ENCODE assay signal across 1 cellular context in genomic region chr11:90222152-90222458, GRCh38.
TF ChIP-seq lines count a peak whose summit lies in the region.

No MANE protein-coding gene starts in this region.

TF ChIP-seq in H1, 55 proteins besides CTCF, POLR2A, EP300 and RAD21 (continued from another document):
- TF ChIP-seq BCL11A (IDR thresholded peaks at IDR 0.05; ENCODE audit: low read depth in 2 of 2, low read length in 2 of 2) (no peak), MAFK (IDR thresholded peaks at IDR 0.05; ENCODE audit: low read depth, low read length) (no peak), NANOG (IDR thresholded peaks at IDR 0.05; ENCODE audit: insufficient read depth, low read depth, low read length, poor library complexity, severe bottlenecking) (no peak), KDM4A (IDR thresholded peaks at IDR 0.05; ENCODE audit: low read depth, low read length, severe bottlenecking) (no peak)
- TF ChIP-seq, protein P1, sequence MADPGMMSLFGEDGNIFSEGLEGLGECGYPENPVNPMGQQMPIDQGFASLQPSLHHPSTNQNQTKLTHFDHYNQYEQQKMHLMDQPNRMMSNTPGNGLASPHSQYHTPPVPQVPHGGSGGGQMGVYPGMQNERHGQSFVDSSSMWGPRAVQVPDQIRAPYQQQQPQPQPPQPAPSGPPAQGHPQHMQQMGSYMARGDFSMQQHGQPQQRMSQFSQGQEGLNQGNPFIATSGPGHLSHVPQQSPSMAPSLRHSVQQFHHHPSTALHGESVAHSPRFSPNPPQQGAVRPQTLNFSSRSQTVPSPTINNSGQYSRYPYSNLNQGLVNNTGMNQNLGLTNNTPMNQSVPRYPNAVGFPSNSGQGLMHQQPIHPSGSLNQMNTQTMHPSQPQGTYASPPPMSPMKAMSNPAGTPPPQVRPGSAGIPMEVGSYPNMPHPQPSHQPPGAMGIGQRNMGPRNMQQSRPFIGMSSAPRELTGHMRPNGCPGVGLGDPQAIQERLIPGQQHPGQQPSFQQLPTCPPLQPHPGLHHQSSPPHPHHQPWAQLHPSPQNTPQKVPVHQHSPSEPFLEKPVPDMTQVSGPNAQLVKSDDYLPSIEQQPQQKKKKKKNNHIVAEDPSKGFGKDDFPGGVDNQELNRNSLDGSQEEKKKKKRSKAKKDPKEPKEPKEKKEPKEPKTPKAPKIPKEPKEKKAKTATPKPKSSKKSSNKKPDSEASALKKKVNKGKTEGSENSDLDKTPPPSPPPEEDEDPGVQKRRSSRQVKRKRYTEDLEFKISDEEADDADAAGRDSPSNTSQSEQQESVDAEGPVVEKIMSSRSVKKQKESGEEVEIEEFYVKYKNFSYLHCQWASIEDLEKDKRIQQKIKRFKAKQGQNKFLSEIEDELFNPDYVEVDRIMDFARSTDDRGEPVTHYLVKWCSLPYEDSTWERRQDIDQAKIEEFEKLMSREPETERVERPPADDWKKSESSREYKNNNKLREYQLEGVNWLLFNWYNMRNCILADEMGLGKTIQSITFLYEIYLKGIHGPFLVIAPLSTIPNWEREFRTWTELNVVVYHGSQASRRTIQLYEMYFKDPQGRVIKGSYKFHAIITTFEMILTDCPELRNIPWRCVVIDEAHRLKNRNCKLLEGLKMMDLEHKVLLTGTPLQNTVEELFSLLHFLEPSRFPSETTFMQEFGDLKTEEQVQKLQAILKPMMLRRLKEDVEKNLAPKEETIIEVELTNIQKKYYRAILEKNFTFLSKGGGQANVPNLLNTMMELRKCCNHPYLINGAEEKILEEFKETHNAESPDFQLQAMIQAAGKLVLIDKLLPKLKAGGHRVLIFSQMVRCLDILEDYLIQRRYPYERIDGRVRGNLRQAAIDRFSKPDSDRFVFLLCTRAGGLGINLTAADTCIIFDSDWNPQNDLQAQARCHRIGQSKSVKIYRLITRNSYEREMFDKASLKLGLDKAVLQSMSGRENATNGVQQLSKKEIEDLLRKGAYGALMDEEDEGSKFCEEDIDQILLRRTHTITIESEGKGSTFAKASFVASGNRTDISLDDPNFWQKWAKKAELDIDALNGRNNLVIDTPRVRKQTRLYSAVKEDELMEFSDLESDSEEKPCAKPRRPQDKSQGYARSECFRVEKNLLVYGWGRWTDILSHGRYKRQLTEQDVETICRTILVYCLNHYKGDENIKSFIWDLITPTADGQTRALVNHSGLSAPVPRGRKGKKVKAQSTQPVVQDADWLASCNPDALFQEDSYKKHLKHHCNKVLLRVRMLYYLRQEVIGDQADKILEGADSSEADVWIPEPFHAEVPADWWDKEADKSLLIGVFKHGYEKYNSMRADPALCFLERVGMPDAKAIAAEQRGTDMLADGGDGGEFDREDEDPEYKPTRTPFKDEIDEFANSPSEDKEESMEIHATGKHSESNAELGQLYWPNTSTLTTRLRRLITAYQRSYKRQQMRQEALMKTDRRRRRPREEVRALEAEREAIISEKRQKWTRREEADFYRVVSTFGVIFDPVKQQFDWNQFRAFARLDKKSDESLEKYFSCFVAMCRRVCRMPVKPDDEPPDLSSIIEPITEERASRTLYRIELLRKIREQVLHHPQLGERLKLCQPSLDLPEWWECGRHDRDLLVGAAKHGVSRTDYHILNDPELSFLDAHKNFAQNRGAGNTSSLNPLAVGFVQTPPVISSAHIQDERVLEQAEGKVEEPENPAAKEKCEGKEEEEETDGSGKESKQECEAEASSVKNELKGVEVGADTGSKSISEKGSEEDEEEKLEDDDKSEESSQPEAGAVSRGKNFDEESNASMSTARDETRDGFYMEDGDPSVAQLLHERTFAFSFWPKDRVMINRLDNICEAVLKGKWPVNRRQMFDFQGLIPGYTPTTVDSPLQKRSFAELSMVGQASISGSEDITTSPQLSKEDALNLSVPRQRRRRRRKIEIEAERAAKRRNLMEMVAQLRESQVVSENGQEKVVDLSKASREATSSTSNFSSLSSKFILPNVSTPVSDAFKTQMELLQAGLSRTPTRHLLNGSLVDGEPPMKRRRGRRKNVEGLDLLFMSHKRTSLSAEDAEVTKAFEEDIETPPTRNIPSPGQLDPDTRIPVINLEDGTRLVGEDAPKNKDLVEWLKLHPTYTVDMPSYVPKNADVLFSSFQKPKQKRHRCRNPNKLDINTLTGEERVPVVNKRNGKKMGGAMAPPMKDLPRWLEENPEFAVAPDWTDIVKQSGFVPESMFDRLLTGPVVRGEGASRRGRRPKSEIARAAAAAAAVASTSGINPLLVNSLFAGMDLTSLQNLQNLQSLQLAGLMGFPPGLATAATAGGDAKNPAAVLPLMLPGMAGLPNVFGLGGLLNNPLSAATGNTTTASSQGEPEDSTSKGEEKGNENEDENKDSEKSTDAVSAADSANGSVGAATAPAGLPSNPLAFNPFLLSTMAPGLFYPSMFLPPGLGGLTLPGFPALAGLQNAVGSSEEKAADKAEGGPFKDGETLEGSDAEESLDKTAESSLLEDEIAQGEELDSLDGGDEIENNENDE (IDR thresholded peaks at IDR 0.05; ENCODE audit: insufficient replicate concordance, low read length) = no peak
- TF ChIP-seq, protein P2, sequence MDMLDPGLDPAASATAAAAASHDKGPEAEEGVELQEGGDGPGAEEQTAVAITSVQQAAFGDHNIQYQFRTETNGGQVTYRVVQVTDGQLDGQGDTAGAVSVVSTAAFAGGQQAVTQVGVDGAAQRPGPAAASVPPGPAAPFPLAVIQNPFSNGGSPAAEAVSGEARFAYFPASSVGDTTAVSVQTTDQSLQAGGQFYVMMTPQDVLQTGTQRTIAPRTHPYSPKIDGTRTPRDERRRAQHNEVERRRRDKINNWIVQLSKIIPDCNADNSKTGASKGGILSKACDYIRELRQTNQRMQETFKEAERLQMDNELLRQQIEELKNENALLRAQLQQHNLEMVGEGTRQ (IDR thresholded peaks at IDR 0.05; ENCODE audit: low read length) = no peak
TF ChIP-seq in H1: peak in this region for 0.
